Comparison of ENCODE assay signal across 8 cellular contexts in the genomic region with DNA sequence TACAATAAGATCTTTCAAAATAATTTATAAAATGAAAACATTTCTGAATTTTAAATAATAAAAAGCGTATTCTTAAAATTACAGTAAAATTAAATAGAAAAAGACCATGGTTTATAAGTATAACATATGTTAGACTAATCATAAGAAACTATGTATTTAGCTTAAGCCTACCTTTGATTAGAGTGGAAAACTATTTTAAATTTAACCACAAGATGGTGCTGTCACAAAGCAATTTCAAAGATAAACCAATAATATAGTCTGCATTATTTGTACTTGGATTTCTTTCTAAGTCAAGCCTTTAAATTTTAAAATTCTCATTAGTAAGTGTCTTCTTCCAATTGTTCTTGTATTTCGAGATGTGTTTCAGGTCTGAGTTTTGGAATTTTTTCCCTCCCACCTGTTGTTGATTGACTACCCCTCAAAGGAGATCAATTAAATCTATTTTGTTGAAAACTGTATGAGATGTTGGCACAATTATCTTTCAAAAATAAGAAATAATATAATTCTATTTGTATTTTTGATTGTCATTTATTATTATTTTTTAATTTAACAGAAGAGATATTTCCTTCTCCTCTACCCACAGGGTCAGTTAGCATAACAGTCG.
A peak's percentile ranks its signal among the peaks of the same experiment; 100 is the strongest.
DNase-seq lines count a peak whose midpoint lies in the region; ATAC-seq, FAIRE-seq and TF ChIP-seq lines count a peak whose summit lies in the region.

No MANE protein-coding gene starts in this region.

- intact Hi-C loops in cardiac septum (cut with DNase I), result loop anchor here (5.0 kb wide), 2 partner anchors 164 to 514 kb away; no protein-coding TSS in a partner anchor
- intact Hi-C loops in esophagus squamous epithelium (cut with DNase I), result no loop called here

- no peaks in the 10 kb centered on the region for H3K9me3 Mint-ChIP-seq in activated T-cell treated with anti-CD3 and anti-CD28 coated beads, Interleukin-2, amount 50 U/mL, for 4 hours

- no peaks in the 10 kb centered on the region for H3K4me1 Mint-ChIP-seq in activated T-cell treated with anti-CD3 and anti-CD28 coated beads, Interleukin-2, amount 50 U/mL, for 4 hours (ENCODE audit: low read depth)

- H3K27me3 Mint-ChIP-seq in activated T-cell treated with anti-CD3 and anti-CD28 coated beads, Interleukin-2, amount 50 U/mL, for 4 hours (ENCODE audit: low read depth), result no peaks in the 10 kb centered on the region

- TF ChIP-seq POLR2A in esophagus squamous epithelium (IDR thresholded peaks at IDR 0.05), result no peak

- H3K36me3 ChIP-seq in cardiac muscle cell (no peaks in the 10 kb centered on the region), esophagus squamous epithelium (no peaks in the 10 kb centered on the region), small intestine (ENCODE audit: control insufficient read depth in 2 of 2, insufficient read depth in 2 of 2, low read length in 2 of 2) (no peaks in the 10 kb centered on the region)

- FAIRE-seq in small intestine (lab: Jason Lieb, UNC), result peak; percentile 95

- H3K9me3 ChIP-seq in cardiac muscle cell (ENCODE audit: low read depth) (no peaks in the 10 kb centered on the region), esophagus squamous epithelium (no peaks in the 10 kb centered on the region), small intestine (ENCODE audit: control insufficient read depth, low read depth) (no peaks in the 10 kb centered on the region)

- DNase-seq in cardiac muscle cell (ENCODE audit: low read depth in 1 of 2, low spot score in 1 of 2), result peak; percentile 20 to 69
- no peak for DNase-seq in cardiac septum (ENCODE audit: low spot score)
- peak; percentile 15 for DNase-seq in OCI-M2 (lab: John Stamatoyannopoulos, UW; ENCODE audit: unreplicated experiment)
- no peak for DNase-seq in esophagus squamous epithelium (lab: John Stamatoyannopoulos, UW)
- peak; percentile 45 for DNase-seq in small intestine
- no peak for DNase-seq in activated T-cell treated with anti-CD3 and anti-CD28 coated beads, Interleukin-2, amount 50 U/mL, for 4 hours
- DNase-seq in activated T-cell treated with anti-CD3 and anti-CD28 coated beads for 4 hours, result no peak

- H3K27ac ChIP-seq in cardiac muscle cell (no peak overlapping the region), esophagus squamous epithelium (no peak overlapping the region), small intestine (ENCODE audit: low read depth in 1 of 2, low read length in 1 of 2) (no peak overlapping the region)

- peak; percentile 69 for ATAC-seq in HG03354 (IDR thresholded peaks at IDR 0.05; ENCODE audit: poor library complexity, severe bottlenecking, unreplicated experiment)
- ATAC-seq in activated T-cell treated with anti-CD3 and anti-CD28 coated beads, Interleukin-2, amount 50 U/mL, for 4 hours, result no peak

- no peaks in the 10 kb centered on the region for H3K36me3 Mint-ChIP-seq in activated T-cell treated with anti-CD3 and anti-CD28 coated beads, Interleukin-2, amount 50 U/mL, for 4 hours (ENCODE audit: insufficient read depth)

- no peak overlapping the region for H3K4me3 Mint-ChIP-seq in activated T-cell treated with anti-CD3 and anti-CD28 coated beads, Interleukin-2, amount 50 U/mL, for 4 hours

- WGBS in esophagus squamous epithelium, 2 donors, result 32 to 38% methylated on average over 3 of the region's 3 CpGs
- 38 to 42% (median 41%) methylated on average over 3 of the region's 3 CpGs for WGBS in small intestine, 3 donors

- H3K4me1 ChIP-seq in cardiac muscle cell (ENCODE audit: low read depth) (no peaks in the 10 kb centered on the region), esophagus squamous epithelium (peaks cover 0 to 4% (median 0%) of the 10 kb centered on the region in 3 donors), small intestine (ENCODE audit: control insufficient read depth in 2 of 2, insufficient read depth in 1 of 2, low read depth in 1 of 2, low read length in 1 of 2) (no peaks in the 10 kb centered on the region)

- H3K27me3 ChIP-seq in cardiac muscle cell, result no peaks in the 10 kb centered on the region
- H3K27me3 ChIP-seq in esophagus squamous epithelium, result no peaks in the 10 kb centered on the region
- no peaks in the 10 kb centered on the region for H3K27me3 ChIP-seq in small intestine (ENCODE audit: control insufficient read depth in 2 of 2, insufficient read depth in 2 of 2, low read length in 2 of 2)

- peak; percentile 44 for TF ChIP-seq CTCF in cardiac muscle cell (IDR thresholded peaks at IDR 0.05; ENCODE audit: low read depth, low read length)
- TF ChIP-seq CTCF in esophagus squamous epithelium (IDR thresholded peaks at IDR 0.05), result peak; percentile 16 to 74 (median 36)

- H3K4me3 ChIP-seq in cardiac muscle cell (no peak overlapping the region), esophagus squamous epithelium (no peak overlapping the region), small intestine (ENCODE audit: low read depth in 1 of 2, low read length in 2 of 2) (no peak overlapping the region)

Comparison
In these comparisons a context has a peak if more than half of its experiments do, and no peak if none do; other contexts are left out.
1. DNase-seq: peak in cardiac muscle cell (2 of 2), OCI-M2 (single experiment) and small intestine (single experiment); none in cardiac septum (single experiment), esophagus squamous epithelium (single experiment), activated T-cell treated with anti-CD3 and anti-CD28 coated beads, Interleukin-2, amount 50 U/mL, for 4 hours (single experiment) and activated T-cell treated with anti-CD3 and anti-CD28 coated beads for 4 hours (single experiment).